ENCODE assay signal across 9 cellular contexts in the genomic region with DNA sequence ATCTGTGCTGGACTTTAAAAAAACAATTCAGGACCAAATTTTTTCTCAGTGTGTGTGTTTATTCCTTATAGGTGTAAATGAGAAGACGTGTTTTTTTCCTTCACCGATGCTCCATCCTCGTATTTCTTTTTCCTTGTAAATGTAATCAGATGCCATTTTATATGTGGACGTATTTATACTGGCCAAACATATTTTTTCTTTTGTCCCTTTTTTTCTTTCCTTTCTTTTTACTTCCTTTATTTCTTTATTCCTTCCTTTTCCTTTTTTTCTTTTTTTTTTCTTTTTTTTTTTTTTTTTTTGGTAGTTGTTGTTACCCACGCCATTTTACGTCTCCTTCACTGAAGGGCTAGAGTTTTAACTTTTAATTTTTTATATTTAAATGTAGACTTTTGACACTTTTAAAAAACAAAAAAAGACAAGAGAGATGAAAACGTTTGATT. TPM values are rescaled to one million over a fixed set of nuclear protein-coding genes. Genes with fewer than 3 reads are reported as not detected.
DNase-seq lines count a peak whose midpoint lies in the region; ATAC-seq and TF ChIP-seq lines count a peak whose summit lies in the region.
"Had no signal": no experiment of that assay in that cellular context is flagged by ENCODE, and none has a peak within 500 bp of the region (broad histone marks: within the 10 kb centered on the region; RNA-seq: fewer than 3 reads in every experiment).

No MANE protein-coding gene starts in this region.

- H3K27me3 ChIP-seq in CD4-positive, alpha-beta memory T cell (ENCODE audit: insufficient read depth, low read length), result peaks cover 44% of the 10 kb centered on the region
- H3K27me3 ChIP-seq in OCI-LY3 (ENCODE audit: low read depth, low read length) (no peaks in the 10 kb centered on the region), osteoblast (ENCODE audit: insufficient read depth, low read length) (peaks cover 3% of the 10 kb centered on the region)

- no peak overlapping the region for H3K4me3 ChIP-seq in CD4-positive, alpha-beta memory T cell (ENCODE audit: low read length in 2 of 2)
- peak overlapping the region; percentile 96 for H3K4me3 ChIP-seq in OCI-LY3 (ENCODE audit: low read length)
- H3K4me3 ChIP-seq in osteoblast (ENCODE audit: insufficient read depth, low read length), result peak overlapping the region; percentile 94

- H3K36me3 Mint-ChIP-seq in CD4-positive, alpha-beta memory T cell, result peaks cover 0 to 2% of the 10 kb centered on the region in 2 donors
- peaks cover 31% of the 10 kb centered on the region for H3K36me3 Mint-ChIP-seq in endothelial cell (ENCODE audit: low read depth, unreplicated experiment)

- H3K4me3 Mint-ChIP-seq in CD4-positive, alpha-beta memory T cell, result peak overlapping the region in 7 of 8 donors; percentile 69 to 93 (median 87)
- peak overlapping the region; percentile 100 for H3K4me3 Mint-ChIP-seq in endothelial cell (ENCODE audit: unreplicated experiment)

- POLR2A ChIA-PET in CD4-positive, alpha-beta memory T cell (lab: Charles Lee; ENCODE audit: partially characterized antibody), result interaction anchor here (0.6 to 1.4 kb wide), 2 partner anchors 9 to 1052 kb away, joined by 4 read pairs; no protein-coding TSS in a partner anchor

- H2AFZ ChIP-seq in OCI-LY3 (ENCODE audit: low read depth, low read length) (no peak overlapping the region), osteoblast (ENCODE audit: low read length) (no peak overlapping the region)

- DNase-seq in CD4-positive, alpha-beta memory T cell, result no peak
- no peak for DNase-seq in endothelial cell (ENCODE audit: low spot score)
- no peak for DNase-seq in osteoblast (ENCODE audit: insufficient read length, low spot score, missing footprints)
- DNase-seq in NCI-H1930 (lab: John Stamatoyannopoulos, UW), result no peak
- DNase-seq in posterior vena cava (ENCODE audit: low spot score), result no peak
- DNase-seq: stimulated activated CD4-positive, alpha-beta T cell treated with anti-CD3 and anti-CD28 coated beads, Interleukin-4, amount 100 ng/mL, for 4 hours had no signal

- H3K4me2 ChIP-seq in OCI-LY3 (ENCODE audit: low read length) (peak overlapping the region; percentile 89), osteoblast (ENCODE audit: insufficient read depth, low read length) (peak overlapping the region; percentile 88)

- H3K27ac ChIP-seq in CD4-positive, alpha-beta memory T cell (ENCODE audit: low read depth, low read length), result no peak overlapping the region
- H3K27ac ChIP-seq in OCI-LY3 (ENCODE audit: low read length) (peak overlapping the region; percentile 88), osteoblast (ENCODE audit: low read depth, low read length) (peak overlapping the region; percentile 87)

- TF ChIP-seq CTCF in OCI-LY3 (IDR thresholded peaks at IDR 0.05; ENCODE audit: low read depth, low read length) (no peak), endothelial cell (IDR thresholded peaks at IDR 0.05; ENCODE audit: unreplicated experiment) (no peak), osteoblast (IDR thresholded peaks at IDR 0.05; ENCODE audit: extremely low read depth, low read depth, low read length) (no peak)

- peak overlapping the region in 2 of 7 donors; percentile 83 for H3K27ac Mint-ChIP-seq in CD4-positive, alpha-beta memory T cell
- peak overlapping the region; percentile 88 for H3K27ac Mint-ChIP-seq in endothelial cell (ENCODE audit: unreplicated experiment)

- CTCF ChIA-PET in CD4-positive, alpha-beta memory T cell (lab: Charles Lee; ENCODE audit: partially characterized antibody), result interaction anchor here (2.1 to 4.7 kb wide), 2 partner anchors 9 to 1034 kb away, joined by 4 to 22 read pairs; no protein-coding TSS in a partner anchor

- no peaks in the 10 kb centered on the region for H3K36me3 ChIP-seq in CD4-positive, alpha-beta memory T cell (ENCODE audit: insufficient read depth, low read length)
- H3K36me3 ChIP-seq in OCI-LY3 (replicated peaks; ENCODE audit: low read depth, low read length), result peaks cover 47% of the 10 kb centered on the region
- H3K36me3 ChIP-seq in osteoblast (ENCODE audit: insufficient read depth, low read length), result no peaks in the 10 kb centered on the region

- H3K79me2 ChIP-seq in OCI-LY3 (ENCODE audit: low read length) (peaks cover 74% of the 10 kb centered on the region), osteoblast (ENCODE audit: insufficient read depth, low read length) (peaks cover 39% of the 10 kb centered on the region)

- H3K9ac ChIP-seq in OCI-LY3 (ENCODE audit: low read length), result peak overlapping the region; percentile 96

- peaks cover 13 to 23% (median 18%) of the 10 kb centered on the region in 4 donors for H3K4me1 Mint-ChIP-seq in CD4-positive, alpha-beta memory T cell
- peaks cover 22% of the 10 kb centered on the region for H3K4me1 Mint-ChIP-seq in endothelial cell (ENCODE audit: unreplicated experiment)

- peaks cover 0 to 5% (median 0%) of the 10 kb centered on the region in 8 donors for H3K9me3 Mint-ChIP-seq in CD4-positive, alpha-beta memory T cell
- H3K9me3 Mint-ChIP-seq in endothelial cell (ENCODE audit: unreplicated experiment), result no peaks in the 10 kb centered on the region

- ATAC-seq in HG03469 (IDR thresholded peaks at IDR 0.05; ENCODE audit: unreplicated experiment) (no peak), HG03378 (IDR thresholded peaks at IDR 0.05; ENCODE audit: unreplicated experiment) (no peak)

- peaks cover 39% of the 10 kb centered on the region for H4K20me1 ChIP-seq in OCI-LY3 (ENCODE audit: insufficient read depth, low read length)
- H4K20me1 ChIP-seq in osteoblast (ENCODE audit: insufficient read depth, low read length), result peaks cover 10% of the 10 kb centered on the region

- peaks cover 37 to 41% of the 10 kb centered on the region in 2 donors for H3K27me3 Mint-ChIP-seq in CD4-positive, alpha-beta memory T cell
- H3K27me3 Mint-ChIP-seq in endothelial cell (ENCODE audit: unreplicated experiment), result peaks cover 14% of the 10 kb centered on the region

- intact Hi-C loops in CD4-positive, alpha-beta memory T cell (cut with micrococcal nuclease), result loop anchor here (10.0 kb wide), 1 partner anchor 1192 kb away; a partner anchor contains a TSS
- intact Hi-C loops in posterior vena cava (cut with DNase I), result no loop called here

- H3K9me3 ChIP-seq in CD4-positive, alpha-beta memory T cell (ENCODE audit: control insufficient read depth in 1 of 2, low read length in 2 of 2), result no peaks in the 10 kb centered on the region
- no peaks in the 10 kb centered on the region for H3K9me3 ChIP-seq in OCI-LY3 (ENCODE audit: insufficient read depth, low read length)
- H3K9me3 ChIP-seq in osteoblast (ENCODE audit: low read depth, low read length), result no peaks in the 10 kb centered on the region

- H3K4me1 ChIP-seq in CD4-positive, alpha-beta memory T cell (ENCODE audit: insufficient read depth, low read length), result peaks cover 30% of the 10 kb centered on the region
- H3K4me1 ChIP-seq in OCI-LY3 (ENCODE audit: low read length) (peaks cover 22% of the 10 kb centered on the region), osteoblast (ENCODE audit: insufficient read depth, low read length) (peaks cover 16% of the 10 kb centered on the region)

RNA-seq across cellular contexts. Expression of a gene that starts 3.7 kb away (rescaled TPM):
- total RNA-seq in CD4-positive, alpha-beta memory T cell, result under 1 TPM; 0.12 to 0.14 TPM
- polyA plus RNA-seq in CD4-positive, alpha-beta memory T cell, result under 1 TPM; 0.11 to 0.13 TPM
- total RNA-seq in endothelial cell (ENCODE audit: unreplicated experiment) (132 TPM), osteoblast (77.5 and 81.1 TPM in 2 replicates), posterior vena cava (10 to 100 TPM in 1 of 2 donors, 1 to 10 TPM in 1; 7.4 to 10.3 TPM)

Comparison
In these comparisons a context has a peak if more than half of its experiments do, and no peak if none do; other contexts are left out.
1. H3K4me3 ChIP-seq: peak in OCI-LY3 (single experiment) and osteoblast (single experiment); none in CD4-positive, alpha-beta memory T cell (0 of 2).
2. RNA of a gene that starts 3.7 kb away (total RNA-seq): 132 TPM in endothelial cell (single experiment), 77.5 to 81.1 TPM in osteoblast and 7.4 to 10.3 TPM in posterior vena cava; 0.12 to 0.14 TPM in CD4-positive, alpha-beta memory T cell; every median in the first group is over 4 times any median in the second.